8 cellular contexts compared by ENCODE assay signal in genomic region chr17:3893720-3894116, GRCh38. TPM values are rescaled to one million over a fixed set of nuclear protein-coding genes. Genes with fewer than 3 reads are reported as not detected.
A peak's percentile ranks its signal among the peaks of the same experiment; 100 is the strongest.
DNase-seq lines count a peak whose midpoint lies in the region; ATAC-seq, FAIRE-seq and TF ChIP-seq lines count a peak whose summit lies in the region.

No MANE protein-coding gene starts in this region.

- no peak for TF ChIP-seq POLR2A in GM12892 (IDR thresholded peaks at IDR 0.05; ENCODE audit: low read depth, low read length)

- H3K27me3 ChIP-seq in lung (ENCODE audit: control insufficient read depth, insufficient read depth) (no peaks in the 10 kb centered on the region), thymus (ENCODE audit: control insufficient read depth, insufficient read depth) (peaks cover 2% of the 10 kb centered on the region)

- TF ChIP-seq CTCF in lung (IDR thresholded peaks at IDR 0.05; ENCODE audit: control extremely low read depth, extremely low read depth) (no peak), mucosa of descending colon (IDR thresholded peaks at IDR 0.05) (no peak)

- H3K27me3 Mint-ChIP-seq in activated T-cell treated with anti-CD3 and anti-CD28 coated beads, Interleukin-2, amount 50 U/mL, for 4 hours (ENCODE audit: low read depth) = no peaks in the 10 kb centered on the region
- no peaks in the 10 kb centered on the region for H3K27me3 Mint-ChIP-seq in activated naive CD8-positive, alpha-beta T cell treated with anti-CD3 and anti-CD28 coated beads, Interleukin-2, amount 50 U/mL, for 24 hours

- H3K36me3 Mint-ChIP-seq in activated T-cell treated with anti-CD3 and anti-CD28 coated beads, Interleukin-2, amount 50 U/mL, for 4 hours (ENCODE audit: insufficient read depth) = no peaks in the 10 kb centered on the region
- no peaks in the 10 kb centered on the region for H3K36me3 Mint-ChIP-seq in activated naive CD8-positive, alpha-beta T cell treated with anti-CD3 and anti-CD28 coated beads, Interleukin-2, amount 50 U/mL, for 24 hours (ENCODE audit: low read depth)

- H3K4me3 ChIP-seq in lung = no peak overlapping the region
- no peak overlapping the region for H3K4me3 ChIP-seq in thymus (ENCODE audit: low read length)
- no peak overlapping the region for H3K4me3 ChIP-seq in mucosa of descending colon

- H3K9me3 Mint-ChIP-seq in activated T-cell treated with anti-CD3 and anti-CD28 coated beads, Interleukin-2, amount 50 U/mL, for 4 hours = no peaks in the 10 kb centered on the region
- no peaks in the 10 kb centered on the region for H3K9me3 Mint-ChIP-seq in activated naive CD8-positive, alpha-beta T cell treated with anti-CD3 and anti-CD28 coated beads, Interleukin-2, amount 50 U/mL, for 24 hours

- H3K4me3 Mint-ChIP-seq in activated T-cell treated with anti-CD3 and anti-CD28 coated beads, Interleukin-2, amount 50 U/mL, for 4 hours = peak overlapping the region; percentile 69
- peak overlapping the region; percentile 73 for H3K4me3 Mint-ChIP-seq in activated naive CD8-positive, alpha-beta T cell treated with anti-CD3 and anti-CD28 coated beads, Interleukin-2, amount 50 U/mL, for 24 hours

- FAIRE-seq in GM12892 (lab: Jason Lieb, UNC) = no peak

- intact Hi-C loops in mucosa of descending colon (cut with DNase I, micrococcal nuclease) = no loop called here

- H3K27ac ChIP-seq in lung (ENCODE audit: low read depth in 1 of 2, low read length in 1 of 2) (peak overlapping the region; percentile 74 to 90), thymus (ENCODE audit: low read depth) (peak overlapping the region; percentile 6)

- DNase-seq in activated T-cell treated with anti-CD3 and anti-CD28 coated beads, Interleukin-2, amount 50 U/mL, for 4 hours = no peak
- DNase-seq in activated T-cell treated with anti-CD3 and anti-CD28 coated beads for 4 hours (no peak), lung (ENCODE audit: low spot score) (no peak), NCI-H774 (lab: John Stamatoyannopoulos, UW) (no peak), GM12892 (ENCODE audit: insufficient read length) (no peak), mucosa of descending colon (no peak)
- no peak for DNase-seq in activated naive CD8-positive, alpha-beta T cell treated with anti-CD3 and anti-CD28 coated beads, Interleukin-2, amount 50 U/mL, for 24 hours

- no peak for ATAC-seq in activated T-cell treated with anti-CD3 and anti-CD28 coated beads, Interleukin-2, amount 50 U/mL, for 4 hours
- ATAC-seq in activated naive CD8-positive, alpha-beta T cell treated with anti-CD3 and anti-CD28 coated beads, Interleukin-2, amount 50 U/mL, for 24 hours = no peak
- ATAC-seq in lung (ENCODE audit: insufficient read depth, low FRiP score) = no peak
- no peak for ATAC-seq in mucosa of descending colon

- H3K4me1 ChIP-seq in lung (ENCODE audit: control insufficient read depth in 2 of 2, insufficient read depth in 2 of 2, low read length in 2 of 2) = peaks cover 0 to 39% of the 10 kb centered on the region in 2 donors
- peaks cover 11% of the 10 kb centered on the region for H3K4me1 ChIP-seq in thymus (ENCODE audit: control insufficient read depth, insufficient read depth, low read length)
- H3K4me1 ChIP-seq in mucosa of descending colon (ENCODE audit: low read depth) = peaks cover 44% of the 10 kb centered on the region

- H3K4me1 Mint-ChIP-seq in activated T-cell treated with anti-CD3 and anti-CD28 coated beads, Interleukin-2, amount 50 U/mL, for 4 hours (ENCODE audit: low read depth) = peaks cover 28% of the 10 kb centered on the region
- H3K4me1 Mint-ChIP-seq in activated naive CD8-positive, alpha-beta T cell treated with anti-CD3 and anti-CD28 coated beads, Interleukin-2, amount 50 U/mL, for 24 hours = peaks cover 32% of the 10 kb centered on the region

- H3K9me3 ChIP-seq in lung (ENCODE audit: control insufficient read depth in 2 of 2, insufficient read depth in 1 of 2, low read length in 1 of 2) (no peaks in the 10 kb centered on the region), thymus (ENCODE audit: control insufficient read depth) (no peaks in the 10 kb centered on the region), mucosa of descending colon (no peaks in the 10 kb centered on the region)

- 55 to 74% methylated on average over 7 of the region's 7 CpGs for WGBS in lung, 2 donors
- 84% methylated on average over 7 of the region's 7 CpGs for WGBS in thymus

- no peaks in the 10 kb centered on the region for H3K36me3 ChIP-seq in lung (ENCODE audit: control insufficient read depth in 2 of 2, insufficient read depth in 2 of 2, low read length in 2 of 2)
- H3K36me3 ChIP-seq in thymus (ENCODE audit: control insufficient read depth, insufficient read depth) = no peaks in the 10 kb centered on the region
- no peaks in the 10 kb centered on the region for H3K36me3 ChIP-seq in mucosa of descending colon (ENCODE audit: low read depth)

- H3K27ac Mint-ChIP-seq in activated naive CD8-positive, alpha-beta T cell treated with anti-CD3 and anti-CD28 coated beads, Interleukin-2, amount 50 U/mL, for 24 hours = peak overlapping the region; percentile 69

RNA-seq across cellular contexts. Expression of gene CAMKK1, which starts 0.9 kb away (rescaled TPM):
- total RNA-seq in activated T-cell treated with anti-CD3 and anti-CD28 coated beads, Interleukin-2, amount 50 U/mL, for 4 hours = 1 to 10 TPM; 4.2 to 7.5 (median 7.4) TPM
- total RNA-seq in lung (10 to 100 TPM in 1 of 2 donors, 1 to 10 TPM in 1; 3.8 to 14.9 TPM), mucosa of descending colon (10 to 100 TPM in 1 of 3 donors, 1 to 10 TPM in 2; 4.8 to 11.6 (median 6.2) TPM)
- polyA plus RNA-seq in lung (10 to 100 TPM in 1 of 2 donors, 1 to 10 TPM in 1; 7.9 to 11.0 TPM), thymus (10.8 TPM)
- polyA plus RNA-seq in GM12892 (2012; ENCODE audit: missing spikeins) = 1.5 TPM

RNA-seq across cellular contexts. Expression of gene P2RX1, which starts 22.5 kb away (rescaled TPM):
- under 1 TPM; 0.13 to 0.52 (median 0.21) TPM for total RNA-seq in activated T-cell treated with anti-CD3 and anti-CD28 coated beads, Interleukin-2, amount 50 U/mL, for 4 hours
- total RNA-seq in lung = 10 to 100 TPM in 1 of 2 donors, 1 to 10 TPM in 1; 4.6 to 16.4 TPM
- polyA plus RNA-seq in lung = 10 to 100 TPM in 1 of 2 donors, 1 to 10 TPM in 1; 7.0 to 14.0 TPM
- 6.0 TPM for polyA plus RNA-seq in thymus
- 0.87 TPM for polyA plus RNA-seq in GM12892 (2012; ENCODE audit: missing spikeins)
- total RNA-seq in mucosa of descending colon = 1 to 10 TPM; 2.5 to 4.9 (median 3.5) TPM

RNA-seq across cellular contexts. Expression of gene NCBP3, which starts 47.7 kb away (rescaled TPM):
- 10 to 100 TPM; 33.2 to 39.1 (median 36.4) TPM for total RNA-seq in activated T-cell treated with anti-CD3 and anti-CD28 coated beads, Interleukin-2, amount 50 U/mL, for 4 hours
- total RNA-seq in lung = 10 to 100 TPM; 34.3 to 49.4 TPM
- 10 to 100 TPM; 15.9 to 17.8 TPM for polyA plus RNA-seq in lung
- 46.1 TPM for polyA plus RNA-seq in thymus
- polyA plus RNA-seq in GM12892 (2012; ENCODE audit: missing spikeins) = 21.0 TPM
- total RNA-seq in mucosa of descending colon = 10 to 100 TPM; 39.4 to 50.5 (median 44.7) TPM
